9 cellular contexts compared by ENCODE assay signal in genomic region chr10:110413903-110414562, GRCh38.
DNase-seq lines count a peak whose midpoint lies in the region; ATAC-seq, FAIRE-seq and TF ChIP-seq lines count a peak whose summit lies in the region.
"Had no signal": no experiment of that assay in that cellular context is flagged by ENCODE, and none has a peak within 500 bp of the region (broad histone marks: within the 10 kb centered on the region; RNA-seq: fewer than 3 reads in every experiment).

No MANE protein-coding gene starts in this region.

- FAIRE-seq in keratinocyte (lab: Jason Lieb, UNC): peak; percentile 13
- FAIRE-seq in kidney (lab: Jason Lieb, UNC): no peak
- FAIRE-seq: islet of Langerhans had no signal

- TF ChIP-seq CTCF in HFFc6 (IDR thresholded peaks at IDR 0.05): no peak
- TF ChIP-seq CTCF in keratinocyte (optimal IDR thresholded peaks at IDR 0.05 in 1 of 3, IDR thresholded peaks at IDR 0.05 in 1 of 3, conservative IDR thresholded peaks at IDR 0.05 in 1 of 3; ENCODE audit: extremely low read depth in 1 of 3, insufficient read depth in 2 of 3, low read length in 3 of 3): no peak
- no peak for TF ChIP-seq CTCF in kidney (IDR thresholded peaks at IDR 0.05; ENCODE audit: borderline replicate concordance, extremely low read depth, insufficient read depth)

- H3K4me3 Mint-ChIP-seq in HFFc6: peak overlapping the region; percentile 22

- DNase-seq in HFFc6 (no peak), MV-4-11 (lab: John Stamatoyannopoulos, UW) (peak; percentile 27), keratinocyte (ENCODE audit: low read depth, low spot score) (no peak), hepatic stellate cell (ENCODE audit: low spot score) (no peak), NCI-H2196 treated with DMSO at 0.1 percent for 48 hours (lab: John Stamatoyannopoulos, UW; ENCODE audit: unreplicated experiment) (no peak), NCI-H2196 (lab: John Stamatoyannopoulos, UW; ENCODE audit: unreplicated experiment) (no peak), kidney (no peak)

- H3K4me3 ChIP-seq in keratinocyte (ENCODE audit: control insufficient read depth in 2 of 3, extremely low read depth in 1 of 3, insufficient read depth in 2 of 3, low read depth in 1 of 3, low read length in 3 of 3) (no peak overlapping the region), kidney (ENCODE audit: low read length in 2 of 2) (no peak overlapping the region)

- no peak for TF ChIP-seq POLR2A in GM18505 (IDR thresholded peaks at IDR 0.05; ENCODE audit: borderline replicate concordance, extremely low read depth, insufficient read depth, insufficient read length)

- H3K9ac ChIP-seq in keratinocyte (ENCODE audit: control insufficient read depth, extremely low read depth, insufficient read depth, low read length) (no peak overlapping the region), kidney (ENCODE audit: low read length in 2 of 2) (no peak overlapping the region)

- peak overlapping the region; percentile 13 for H3K4me2 ChIP-seq in keratinocyte (ENCODE audit: control insufficient read depth, extremely low read depth, insufficient read depth, low read depth, low read length)

- intact Hi-C loops in kidney (cut with DNase I): no loop called here

- no peaks in the 10 kb centered on the region for H3K9me1 ChIP-seq in keratinocyte (ENCODE audit: control insufficient read depth, extremely low read depth, insufficient read depth, low read length)

- H3K27me3 ChIP-seq in keratinocyte (ENCODE audit: control insufficient read depth, extremely low read depth, insufficient read depth, low read length): no peaks in the 10 kb centered on the region

- H3K27me3 Mint-ChIP-seq in HFFc6 (ENCODE audit: insufficient read depth): no peaks in the 10 kb centered on the region

- dilution Hi-C loops in keratinocyte (cut with MboI; ENCODE audit: extremely low pct_ligation_motif_present, low sequenced_read_pairs): loop anchor here (5.0 kb wide), 1 partner anchor 72 kb away; no protein-coding TSS in a partner anchor

- H3K79me2 ChIP-seq in keratinocyte (ENCODE audit: control insufficient read depth, insufficient read depth, low read length): no peaks in the 10 kb centered on the region

- peak overlapping the region; percentile 37 for H3K27ac ChIP-seq in keratinocyte (ENCODE audit: control insufficient read depth, insufficient read depth, low read length)
- H3K27ac ChIP-seq in kidney (ENCODE audit: low read depth in 2 of 2, low read length in 2 of 2): no peak overlapping the region

- ATAC-seq in GM18505 (IDR thresholded peaks at IDR 0.05; ENCODE audit: unreplicated experiment): peak; percentile 17

- H3K9me3 Mint-ChIP-seq in HFFc6: no peaks in the 10 kb centered on the region

- H3K4me1 ChIP-seq in keratinocyte (ENCODE audit: control insufficient read depth, extremely low read depth, insufficient read depth, low read length) (peaks cover 52% of the 10 kb centered on the region), kidney (ENCODE audit: control insufficient read depth in 1 of 2, insufficient read depth in 1 of 2, low read depth in 1 of 2, low read length in 2 of 2) (no peaks in the 10 kb centered on the region)

- H4K20me1 ChIP-seq in keratinocyte (ENCODE audit: control insufficient read depth, extremely low read depth, insufficient read depth, low read length): no peaks in the 10 kb centered on the region

- H3K27ac Mint-ChIP-seq in HFFc6: peak overlapping the region; percentile 77

- H2AFZ ChIP-seq in keratinocyte (ENCODE audit: control insufficient read depth, low read length): no peak overlapping the region

- H3K36me3 Mint-ChIP-seq in HFFc6 (ENCODE audit: low read depth): no peaks in the 10 kb centered on the region

- peaks cover 81% of the 10 kb centered on the region for H3K4me1 Mint-ChIP-seq in HFFc6 (ENCODE audit: low read depth)

- H3K36me3 ChIP-seq in keratinocyte (ENCODE audit: control insufficient read depth in 2 of 2, extremely low read depth in 1 of 2, insufficient read depth in 2 of 2, low read length in 2 of 2) (no peaks in the 10 kb centered on the region), kidney (ENCODE audit: control insufficient read depth in 1 of 2, insufficient read depth in 2 of 2, low read length in 2 of 2) (no peaks in the 10 kb centered on the region)

- H3K9me3 ChIP-seq in keratinocyte (ENCODE audit: control insufficient read depth, low read depth, low read length) (peaks cover 3% of the 10 kb centered on the region), kidney (ENCODE audit: control insufficient read depth in 1 of 2, low read length in 2 of 2) (no peaks in the 10 kb centered on the region)
